In genomic region chr15:71529353-71529752, GRCh38 we compare ENCODE assay signal across 1 cellular context.
TF ChIP-seq lines count a peak whose summit lies in the region.

No MANE protein-coding gene starts in this region.

TF ChIP-seq in HepG2, 621 proteins besides CTCF, POLR2A, EP300 and RAD21 (continued from another document):
- TF ChIP-seq, protein P1, sequence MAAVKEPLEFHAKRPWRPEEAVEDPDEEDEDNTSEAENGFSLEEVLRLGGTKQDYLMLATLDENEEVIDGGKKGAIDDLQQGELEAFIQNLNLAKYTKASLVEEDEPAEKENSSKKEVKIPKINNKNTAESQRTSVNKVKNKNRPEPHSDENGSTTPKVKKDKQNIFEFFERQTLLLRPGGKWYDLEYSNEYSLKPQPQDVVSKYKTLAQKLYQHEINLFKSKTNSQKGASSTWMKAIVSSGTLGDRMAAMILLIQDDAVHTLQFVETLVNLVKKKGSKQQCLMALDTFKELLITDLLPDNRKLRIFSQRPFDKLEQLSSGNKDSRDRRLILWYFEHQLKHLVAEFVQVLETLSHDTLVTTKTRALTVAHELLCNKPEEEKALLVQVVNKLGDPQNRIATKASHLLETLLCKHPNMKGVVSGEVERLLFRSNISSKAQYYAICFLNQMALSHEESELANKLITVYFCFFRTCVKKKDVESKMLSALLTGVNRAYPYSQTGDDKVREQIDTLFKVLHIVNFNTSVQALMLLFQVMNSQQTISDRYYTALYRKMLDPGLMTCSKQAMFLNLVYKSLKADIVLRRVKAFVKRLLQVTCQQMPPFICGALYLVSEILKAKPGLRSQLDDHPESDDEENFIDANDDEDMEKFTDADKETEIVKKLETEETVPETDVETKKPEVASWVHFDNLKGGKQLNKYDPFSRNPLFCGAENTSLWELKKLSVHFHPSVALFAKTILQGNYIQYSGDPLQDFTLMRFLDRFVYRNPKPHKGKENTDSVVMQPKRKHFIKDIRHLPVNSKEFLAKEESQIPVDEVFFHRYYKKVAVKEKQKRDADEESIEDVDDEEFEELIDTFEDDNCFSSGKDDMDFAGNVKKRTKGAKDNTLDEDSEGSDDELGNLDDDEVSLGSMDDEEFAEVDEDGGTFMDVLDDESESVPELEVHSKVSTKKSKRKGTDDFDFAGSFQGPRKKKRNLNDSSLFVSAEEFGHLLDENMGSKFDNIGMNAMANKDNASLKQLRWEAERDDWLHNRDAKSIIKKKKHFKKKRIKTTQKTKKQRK (IDR thresholded peaks at IDR 0.05; ENCODE audit: low read length) = no peak
- TF ChIP-seq SKIL (CRISPR knock-in tag; IDR thresholded peaks at IDR 0.05; ENCODE audit: borderline replicate concordance) = no peak
